12 cellular contexts compared by ENCODE assay signal in the genomic region with DNA sequence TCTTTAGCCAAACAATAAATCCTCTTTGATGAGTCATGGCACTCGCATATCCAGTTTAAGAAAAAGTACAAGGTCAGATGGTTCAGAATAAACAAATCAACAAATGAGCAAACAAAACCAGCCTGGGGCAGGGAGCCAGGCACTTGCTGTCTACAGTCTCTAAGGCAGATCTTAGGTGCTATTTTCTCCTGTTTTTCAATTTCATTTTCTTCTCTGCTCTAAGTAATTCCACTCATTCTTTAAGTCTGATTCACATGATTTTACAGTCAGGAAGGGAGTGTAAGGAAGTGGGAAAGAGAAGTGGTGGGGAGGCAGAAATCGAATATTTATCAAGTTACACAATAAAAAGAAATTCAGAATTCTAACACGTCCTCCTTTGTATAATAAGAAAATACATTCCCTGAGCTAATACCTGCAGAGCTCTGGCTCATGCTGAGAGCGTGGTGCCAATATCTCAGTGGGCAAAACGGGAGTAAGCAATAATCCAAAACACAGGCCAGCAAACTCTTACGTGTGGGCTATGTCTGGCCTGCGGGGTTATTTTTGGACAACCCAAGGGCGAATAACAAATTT.
A peak's percentile ranks its signal among the peaks of the same experiment; 100 is the strongest.
DNase-seq lines count a peak whose midpoint lies in the region; ATAC-seq and TF ChIP-seq lines count a peak whose summit lies in the region.
"Had no signal": no experiment of that assay in that cellular context is flagged by ENCODE, and none has a peak within 500 bp of the region (broad histone marks: within the 10 kb centered on the region; RNA-seq: fewer than 3 reads in every experiment).

No MANE protein-coding gene starts in this region.

- no peaks in the 10 kb centered on the region for H3K27me3 Mint-ChIP-seq in activated naive CD4-positive, alpha-beta T cell treated with anti-CD3 and anti-CD28 coated beads for 36 hours (ENCODE audit: low read depth)

- TF ChIP-seq CTCF in LNCaP clone FGC (IDR thresholded peaks at IDR 0.05; ENCODE audit: control insufficient read depth, extremely low read depth, insufficient read depth) (no peak), left lung (IDR thresholded peaks at IDR 0.05) (no peak)

- peaks cover 4% of the 10 kb centered on the region for H3K9me3 Mint-ChIP-seq in activated naive CD4-positive, alpha-beta T cell treated with anti-CD3 and anti-CD28 coated beads for 36 hours

- CTCF ChIA-PET in activated naive CD4-positive, alpha-beta T cell treated with anti-CD3 and anti-CD28 coated beads for 36 hours (lab: Charles Lee): no interaction called here

- intact Hi-C loops in left lung (cut with DNase I): no loop called here
- intact Hi-C loops in activated naive CD4-positive, alpha-beta T cell treated with anti-CD3 and anti-CD28 coated beads for 36 hours (cut with micrococcal nuclease): no loop called here

- TF ChIP-seq POLR2A in GM18505 (IDR thresholded peaks at IDR 0.05; ENCODE audit: borderline replicate concordance, extremely low read depth, insufficient read depth, insufficient read length): no peak

- ATAC-seq in left lung (peak; percentile 58), GM18907 (IDR thresholded peaks at IDR 0.05; ENCODE audit: unreplicated experiment) (no peak), HG02763 (IDR thresholded peaks at IDR 0.05; ENCODE audit: unreplicated experiment) (no peak), GM18505 (IDR thresholded peaks at IDR 0.05; ENCODE audit: unreplicated experiment) (no peak)
- ATAC-seq: upper lobe of right lung had no signal

- no peaks in the 10 kb centered on the region for H3K36me3 ChIP-seq in left lung
- H3K36me3 ChIP-seq: BE2C, upper lobe of right lung had no signal

- peaks cover 0 to 12% of the 10 kb centered on the region in 2 donors for H3K9me3 ChIP-seq in left lung
- H3K9me3 ChIP-seq: BE2C, upper lobe of right lung had no signal

- H3K4me3 ChIP-seq in LNCaP clone FGC (ENCODE audit: low read depth, low read length) (peak overlapping the region; percentile 6; the same call in 1 of the 2 replicates), left lung (no peak overlapping the region)
- H3K4me3 ChIP-seq: upper lobe of right lung had no signal

- no peaks in the 10 kb centered on the region for H3K27me3 ChIP-seq in left lung
- H3K27me3 ChIP-seq: BE2C, upper lobe of right lung had no signal

- DNase-seq in AG08396 (ENCODE audit: low spot score) (peak; percentile 16), LNCaP clone FGC (ENCODE audit: low read depth) (peak; percentile 96), brain pericyte (ENCODE audit: low read depth, low spot score) (peak; percentile 22), left lung (no peak)
- no peak for DNase-seq in activated naive CD4-positive, alpha-beta T cell treated with anti-CD3 and anti-CD28 coated beads for 36 hours
- DNase-seq: BE2C, MM.1S, SK-N-SH, upper lobe of right lung had no signal

- no peaks in the 10 kb centered on the region for H3K4me1 Mint-ChIP-seq in activated naive CD4-positive, alpha-beta T cell treated with anti-CD3 and anti-CD28 coated beads for 36 hours (ENCODE audit: low read depth)

- no peak overlapping the region for H3K27ac Mint-ChIP-seq in activated naive CD4-positive, alpha-beta T cell treated with anti-CD3 and anti-CD28 coated beads for 36 hours

- H3K4me3 Mint-ChIP-seq in activated naive CD4-positive, alpha-beta T cell treated with anti-CD3 and anti-CD28 coated beads for 36 hours: no peak overlapping the region

- peaks cover 20% of the 10 kb centered on the region for H3K36me3 Mint-ChIP-seq in activated naive CD4-positive, alpha-beta T cell treated with anti-CD3 and anti-CD28 coated beads for 36 hours (ENCODE audit: low read depth)

- no peak overlapping the region for H3K27ac ChIP-seq in left lung
- H3K27ac ChIP-seq: upper lobe of right lung had no signal

- H3K4me1 ChIP-seq in left lung: peaks cover 4 to 5% of the 10 kb centered on the region in 2 donors
- H3K4me1 ChIP-seq: BE2C had no signal

Comparison
In these comparisons a context has a peak if more than half of its experiments do, and no peak if none do; other contexts are left out.
1. DNase-seq: peak in AG08396 (single experiment), LNCaP clone FGC (single experiment) and brain pericyte (single experiment); none in left lung (0 of 2) and activated naive CD4-positive, alpha-beta T cell treated with anti-CD3 and anti-CD28 coated beads for 36 hours (single experiment).